ENCODE assay signal across 1 cellular context in genomic region chr13:48748681-48749080, GRCh38.
TF ChIP-seq lines count a peak whose summit lies in the region.

No MANE protein-coding gene starts in this region.

TF ChIP-seq in HCT116, 20 proteins besides CTCF, POLR2A, EP300 and RAD21 (continued from another document):
- TF ChIP-seq REST (IDR thresholded peaks at IDR 0.05; ENCODE audit: low read depth) = no peak
- TF ChIP-seq YY1 (IDR thresholded peaks at IDR 0.05; ENCODE audit: extremely low read depth, insufficient replicate concordance, low read depth, low read length) = no peak
- TF ChIP-seq CEBPB (IDR thresholded peaks at IDR 0.05; ENCODE audit: low read depth) = no peak
- TF ChIP-seq EGR1 (IDR thresholded peaks at IDR 0.05; ENCODE audit: low read depth) = no peak
TF ChIP-seq in HCT116: peak in this region for 0.
